ENCODE assay signal across 1 cellular context in genomic region chr5:14460844-14461398, GRCh38.
A peak's percentile ranks its signal among the peaks of the same experiment; 100 is the strongest.
TF ChIP-seq lines count a peak whose summit lies in the region.

No MANE protein-coding gene starts in this region.

TF ChIP-seq in HepG2, 621 proteins besides CTCF, POLR2A, EP300 and RAD21:
- TF ChIP-seq SYNCRIP (IDR thresholded peaks at IDR 0.05; ENCODE audit: insufficient read depth, low read depth, low read length) (no peak), AGO2 (optimal IDR thresholded peaks at IDR 0.05; ENCODE audit: low read depth, low read length) (peak; percentile 64)
